Comparison of ENCODE assay signal across 10 cellular contexts in the genomic region with DNA sequence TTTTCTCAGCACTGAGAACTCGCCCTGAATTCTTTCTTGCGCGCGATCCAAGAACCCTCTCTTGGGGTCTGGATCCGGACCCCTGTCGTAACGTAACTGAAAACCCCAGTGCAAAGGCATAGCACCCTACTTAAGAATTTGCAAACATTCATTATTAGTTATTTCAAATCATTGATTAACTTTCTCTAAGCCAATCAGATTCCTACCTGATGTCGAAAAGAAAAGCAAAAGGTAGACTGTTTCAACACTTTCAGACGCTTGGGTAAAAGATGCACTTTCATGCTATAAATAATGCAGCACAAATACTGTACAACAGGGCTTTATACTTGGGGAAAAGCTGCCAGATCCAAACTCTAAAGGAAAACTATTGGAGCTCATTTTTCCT. TPM values are rescaled to one million over a fixed set of nuclear protein-coding genes. Genes with fewer than 3 reads are reported as not detected.
A peak's percentile ranks its signal among the peaks of the same experiment; 100 is the strongest.
DNase-seq lines count a peak whose midpoint lies in the region; ATAC-seq, FAIRE-seq and TF ChIP-seq lines count a peak whose summit lies in the region.
"Had no signal": no experiment of that assay in that cellular context is flagged by ENCODE, and none has a peak within 500 bp of the region (broad histone marks: within the 10 kb centered on the region; RNA-seq: fewer than 3 reads in every experiment).

No MANE protein-coding gene starts in this region.

- no peaks in the 10 kb centered on the region for H3K9me3 Mint-ChIP-seq in astrocyte (ENCODE audit: unreplicated experiment)
- H3K9me3 Mint-ChIP-seq: activated naive CD8-positive, alpha-beta T cell treated with anti-CD3 and anti-CD28 coated beads, Interleukin-2, amount 10 ng/mL, durations not matched to agents 7 days and 5 days had no signal

- H3K36me3 ChIP-seq in astrocyte (ENCODE audit: insufficient read depth, low read length) (no peaks in the 10 kb centered on the region), left lung (no peaks in the 10 kb centered on the region), suprapubic skin (no peaks in the 10 kb centered on the region)

- no peak overlapping the region for H3K4me3 Mint-ChIP-seq in astrocyte (ENCODE audit: unreplicated experiment)
- H3K4me3 Mint-ChIP-seq: activated naive CD8-positive, alpha-beta T cell treated with anti-CD3 and anti-CD28 coated beads, Interleukin-2, amount 10 ng/mL, durations not matched to agents 7 days and 5 days; T-helper 17 cell had no signal

- no peak overlapping the region for H3K27ac Mint-ChIP-seq in astrocyte (ENCODE audit: unreplicated experiment)
- H3K27ac Mint-ChIP-seq: activated naive CD8-positive, alpha-beta T cell treated with anti-CD3 and anti-CD28 coated beads, Interleukin-2, amount 10 ng/mL, durations not matched to agents 7 days and 5 days; T-helper 17 cell had no signal

- H3K9me3 ChIP-seq in astrocyte (ENCODE audit: insufficient read depth, low read depth, low read length) (no peaks in the 10 kb centered on the region), left lung (no peaks in the 10 kb centered on the region), suprapubic skin (no peaks in the 10 kb centered on the region)

- 74% methylated on average over 9 of the region's 9 CpGs for WGBS in suprapubic skin

- H3K4me1 Mint-ChIP-seq in astrocyte (ENCODE audit: low read depth, unreplicated experiment), result peaks cover 3% of the 10 kb centered on the region
- H3K4me1 Mint-ChIP-seq: T-helper 17 cell had no signal

- intact Hi-C loops in left lung (cut with DNase I), result no loop called here

- no peak for FAIRE-seq in astrocyte (lab: Jason Lieb, UNC)

- no peak for TF ChIP-seq POLR2A in suprapubic skin (IDR thresholded peaks at IDR 0.05)

- peak overlapping the region; percentile 61 for H2AFZ ChIP-seq in astrocyte (ENCODE audit: low read depth, low read length)

- H4K20me1 ChIP-seq in astrocyte (ENCODE audit: insufficient read depth, low read length), result no peaks in the 10 kb centered on the region

- no peaks in the 10 kb centered on the region for H3K79me2 ChIP-seq in astrocyte (ENCODE audit: insufficient read depth, low read length)

- TF ChIP-seq CTCF in astrocyte (IDR thresholded peaks at IDR 0.05; ENCODE audit: insufficient read depth, low read depth, low read length) (no peak), left lung (IDR thresholded peaks at IDR 0.05) (no peak), suprapubic skin (IDR thresholded peaks at IDR 0.05) (no peak)

- peak overlapping the region; percentile 86 for H3K4me2 ChIP-seq in astrocyte (ENCODE audit: low read length)

- ATAC-seq in left lung (no peak), GM18873 (IDR thresholded peaks at IDR 0.05; ENCODE audit: low FRiP score, unreplicated experiment) (no peak), HG03097 (IDR thresholded peaks at IDR 0.05; ENCODE audit: low FRiP score, unreplicated experiment) (no peak)

- H3K27ac ChIP-seq in astrocyte (ENCODE audit: low read depth, low read length), result peak overlapping the region; percentile 38
- peak overlapping the region; percentile 67 to 77 for H3K27ac ChIP-seq in left lung
- H3K27ac ChIP-seq in suprapubic skin, result no peak overlapping the region

- peaks cover 8% of the 10 kb centered on the region for H3K4me1 ChIP-seq in astrocyte (ENCODE audit: insufficient read depth, low read length)
- peaks cover 0 to 16% of the 10 kb centered on the region in 2 donors for H3K4me1 ChIP-seq in left lung
- peaks cover 14% of the 10 kb centered on the region for H3K4me1 ChIP-seq in suprapubic skin

- TF ChIP-seq EP300 in suprapubic skin (IDR thresholded peaks at IDR 0.05), result no peak

- H3K4me3 ChIP-seq in astrocyte (ENCODE audit: insufficient read depth, low read depth, low read length) (peak overlapping the region; percentile 60), left lung (peak overlapping the region; percentile 23 to 92), suprapubic skin (peak overlapping the region; percentile 94)

- H3K36me3 Mint-ChIP-seq in astrocyte (ENCODE audit: low read depth, unreplicated experiment), result no peaks in the 10 kb centered on the region

- H3K27me3 Mint-ChIP-seq in astrocyte (ENCODE audit: low read depth, unreplicated experiment), result no peaks in the 10 kb centered on the region

- H3K9ac ChIP-seq in astrocyte (ENCODE audit: low read length), result peak overlapping the region; percentile 75

- no peaks in the 10 kb centered on the region for H3K27me3 ChIP-seq in astrocyte (ENCODE audit: insufficient read depth, low read length)
- H3K27me3 ChIP-seq in left lung, result no peaks in the 10 kb centered on the region
- H3K27me3 ChIP-seq in suprapubic skin, result no peaks in the 10 kb centered on the region

- peak; percentile 13 for DNase-seq in DMS 273 (lab: John Stamatoyannopoulos, UW; ENCODE audit: unreplicated experiment)
- no peak for DNase-seq in DMS 273 treated with DMSO at 0.1 percent for 48 hours (lab: John Stamatoyannopoulos, UW)
- DNase-seq in astrocyte (ENCODE audit: low read depth), result no peak
- DNase-seq in left lung, result no peak
- DNase-seq in suprapubic skin (ENCODE audit: low spot score in 2 of 2), result no peak
- no peak for DNase-seq in DMS153 (lab: John Stamatoyannopoulos, UW)

RNA-seq across cellular contexts. Expression of gene WDR19, which starts 0.8 kb away (rescaled TPM):
- total RNA-seq in astrocyte (14.1 and 18.0 TPM in 2 replicates), left lung (10 to 100 TPM; 32.4 to 34.2 TPM), suprapubic skin (100 to 1,000 TPM in 1 of 4 donors, 10 to 100 TPM in 3; 24.4 to 111 (median 25.2) TPM)
